In genomic region chr10:4354382-4354812, GRCh38 we compare ENCODE assay signal across 13 cellular contexts.
A peak's percentile ranks its signal among the peaks of the same experiment; 100 is the strongest.
DNase-seq lines count a peak whose midpoint lies in the region; FAIRE-seq and TF ChIP-seq lines count a peak whose summit lies in the region.
"Had no signal": no experiment of that assay in that cellular context is flagged by ENCODE, and none has a peak within 500 bp of the region (broad histone marks: within the 10 kb centered on the region; RNA-seq: fewer than 3 reads in every experiment).

No MANE protein-coding gene starts in this region.

- no peak overlapping the region for H3K27ac Mint-ChIP-seq in activated CD4-positive, alpha-beta memory T cell treated with anti-CD3 and anti-CD28 coated beads for 36 hours
- no peak overlapping the region for H3K27ac Mint-ChIP-seq in activated CD4-positive, alpha-beta memory T cell treated with anti-CD3 and anti-CD28 coated beads, Interleukin-2, amount 10 ng/mL, durations not matched to agents 7 days and 5 days
- H3K27ac Mint-ChIP-seq in astrocyte (ENCODE audit: unreplicated experiment) = peak overlapping the region; percentile 79
- H3K27ac Mint-ChIP-seq: activated naive CD8-positive, alpha-beta T cell treated with anti-CD3 and anti-CD28 coated beads for 36 hours had no signal

- TF ChIP-seq CTCF in astrocyte (IDR thresholded peaks at IDR 0.05; ENCODE audit: insufficient read depth, low read depth, low read length) (no peak), keratinocyte (optimal IDR thresholded peaks at IDR 0.05 in 1 of 3, IDR thresholded peaks at IDR 0.05 in 1 of 3, conservative IDR thresholded peaks at IDR 0.05 in 1 of 3; ENCODE audit: extremely low read depth in 1 of 3, insufficient read depth in 2 of 3, low read length in 3 of 3) (no peak)

- CTCF ChIA-PET in activated CD4-positive, alpha-beta memory T cell treated with anti-CD3 and anti-CD28 coated beads for 36 hours (lab: Charles Lee) = no interaction called here
- CTCF ChIA-PET in activated CD4-positive, alpha-beta memory T cell treated with anti-CD3 and anti-CD28 coated beads, Interleukin-2, amount 10 ng/mL, durations not matched to agents 7 days and 5 days (lab: Charles Lee) = no interaction called here

- H3K4me2 ChIP-seq in astrocyte (ENCODE audit: low read length) = peak overlapping the region; percentile 62
- peak overlapping the region; percentile 73 for H3K4me2 ChIP-seq in keratinocyte (ENCODE audit: control insufficient read depth, extremely low read depth, insufficient read depth, low read depth, low read length)

- no peaks in the 10 kb centered on the region for H3K36me3 ChIP-seq in astrocyte (ENCODE audit: insufficient read depth, low read length)
- no peaks in the 10 kb centered on the region for H3K36me3 ChIP-seq in keratinocyte (ENCODE audit: control insufficient read depth in 2 of 2, extremely low read depth in 1 of 2, insufficient read depth in 2 of 2, low read length in 2 of 2)
- H3K36me3 ChIP-seq: lower lobe of right lung had no signal

- H3K9ac ChIP-seq in astrocyte (ENCODE audit: low read length) (peak overlapping the region; percentile 57), keratinocyte (ENCODE audit: control insufficient read depth, extremely low read depth, insufficient read depth, low read length) (peak overlapping the region; percentile 64)

- no peak overlapping the region for H3K4me3 Mint-ChIP-seq in activated CD4-positive, alpha-beta memory T cell treated with anti-CD3 and anti-CD28 coated beads for 36 hours
- H3K4me3 Mint-ChIP-seq in activated CD4-positive, alpha-beta memory T cell treated with anti-CD3 and anti-CD28 coated beads, Interleukin-2, amount 10 ng/mL, durations not matched to agents 7 days and 5 days = no peak overlapping the region
- H3K4me3 Mint-ChIP-seq in astrocyte (ENCODE audit: unreplicated experiment) = no peak overlapping the region
- H3K4me3 Mint-ChIP-seq: activated naive CD8-positive, alpha-beta T cell treated with anti-CD3 and anti-CD28 coated beads for 36 hours had no signal

- peak overlapping the region; percentile 74 for H3K27ac ChIP-seq in astrocyte (ENCODE audit: low read depth, low read length)
- peak overlapping the region; percentile 92 for H3K27ac ChIP-seq in keratinocyte (ENCODE audit: control insufficient read depth, insufficient read depth, low read length)
- H3K27ac ChIP-seq: lower lobe of right lung had no signal

- no peaks in the 10 kb centered on the region for H4K20me1 ChIP-seq in astrocyte (ENCODE audit: insufficient read depth, low read length)
- no peaks in the 10 kb centered on the region for H4K20me1 ChIP-seq in keratinocyte (ENCODE audit: control insufficient read depth, extremely low read depth, insufficient read depth, low read length)

- FAIRE-seq in astrocyte (lab: Jason Lieb, UNC) = peak; percentile 73
- FAIRE-seq in keratinocyte (lab: Jason Lieb, UNC) = peak; percentile 97

- H3K4me1 ChIP-seq in astrocyte (ENCODE audit: insufficient read depth, low read length) = peaks cover 23% of the 10 kb centered on the region
- peaks cover 33% of the 10 kb centered on the region for H3K4me1 ChIP-seq in keratinocyte (ENCODE audit: control insufficient read depth, extremely low read depth, insufficient read depth, low read length)

- H3K9me3 Mint-ChIP-seq in activated CD4-positive, alpha-beta memory T cell treated with anti-CD3 and anti-CD28 coated beads for 36 hours = no peaks in the 10 kb centered on the region
- H3K9me3 Mint-ChIP-seq in activated CD4-positive, alpha-beta memory T cell treated with anti-CD3 and anti-CD28 coated beads, Interleukin-2, amount 10 ng/mL, durations not matched to agents 7 days and 5 days = no peaks in the 10 kb centered on the region
- no peaks in the 10 kb centered on the region for H3K9me3 Mint-ChIP-seq in astrocyte (ENCODE audit: unreplicated experiment)
- H3K9me3 Mint-ChIP-seq: activated naive CD8-positive, alpha-beta T cell treated with anti-CD3 and anti-CD28 coated beads for 36 hours had no signal

- dilution Hi-C loops in keratinocyte (cut with MboI; ENCODE audit: extremely low pct_ligation_motif_present, low sequenced_read_pairs) = no loop called here

- no peaks in the 10 kb centered on the region for H3K79me2 ChIP-seq in astrocyte (ENCODE audit: insufficient read depth, low read length)
- no peaks in the 10 kb centered on the region for H3K79me2 ChIP-seq in keratinocyte (ENCODE audit: control insufficient read depth, insufficient read depth, low read length)

- H3K4me3 ChIP-seq in astrocyte (ENCODE audit: insufficient read depth, low read depth, low read length) = no peak overlapping the region
- peak overlapping the region in 1 of 3 experiments; percentile 21 for H3K4me3 ChIP-seq in keratinocyte (ENCODE audit: control insufficient read depth in 2 of 3, extremely low read depth in 1 of 3, insufficient read depth in 2 of 3, low read depth in 1 of 3, low read length in 3 of 3)
- H3K4me3 ChIP-seq: lower lobe of right lung had no signal

- H3K27me3 ChIP-seq in astrocyte (ENCODE audit: insufficient read depth, low read length) = no peaks in the 10 kb centered on the region
- no peaks in the 10 kb centered on the region for H3K27me3 ChIP-seq in keratinocyte (ENCODE audit: control insufficient read depth, extremely low read depth, insufficient read depth, low read length)

- POLR2A ChIA-PET in activated CD4-positive, alpha-beta memory T cell treated with anti-CD3 and anti-CD28 coated beads for 36 hours (lab: Charles Lee) = interaction anchor here (0.6 to 1.2 kb wide), 2 partner anchors 9 to 489 kb away, joined by 3 read pairs; no protein-coding TSS in a partner anchor
- POLR2A ChIA-PET in activated CD4-positive, alpha-beta memory T cell treated with anti-CD3 and anti-CD28 coated beads, Interleukin-2, amount 10 ng/mL, durations not matched to agents 7 days and 5 days (lab: Charles Lee) = interaction anchor here (0.6 to 1.2 kb wide), 2 partner anchors 10 to 409 kb away, joined by 3 read pairs; no protein-coding TSS in a partner anchor

- DNase-seq in activated CD4-positive, alpha-beta memory T cell treated with anti-CD3 and anti-CD28 coated beads for 36 hours = peak; percentile 16
- no peak for DNase-seq in activated CD4-positive, alpha-beta memory T cell treated with anti-CD3 and anti-CD28 coated beads, Interleukin-2, amount 10 ng/mL, durations not matched to agents 7 days and 5 days
- DNase-seq in astrocyte (ENCODE audit: low read depth) (peak; percentile 68), keratinocyte (ENCODE audit: low read depth, low spot score) (peak; percentile 66), hippocampal formation (lab: John Stamatoyannopoulos, UW) (no peak), NCI-H524 (lab: John Stamatoyannopoulos, UW) (no peak), retina (no peak)
- DNase-seq in stimulated activated CD4-positive, alpha-beta T cell treated with anti-CD3 and anti-CD28 coated beads, Interleukin-2, amount 100 ng/mL, for 24 hours = no peak
- DNase-seq: activated naive CD8-positive, alpha-beta T cell treated with anti-CD3 and anti-CD28 coated beads for 36 hours; erythroblast; lower lobe of right lung; NCI-H1694 treated with DMSO at 0.1 percent for 48 hours; SHP77 treated with DMSO at 0.1 percent for 48 hours had no signal

- H3K9me1 ChIP-seq in keratinocyte (ENCODE audit: control insufficient read depth, extremely low read depth, insufficient read depth, low read length) = no peaks in the 10 kb centered on the region

- peaks cover 2% of the 10 kb centered on the region for H3K27me3 Mint-ChIP-seq in activated CD4-positive, alpha-beta memory T cell treated with anti-CD3 and anti-CD28 coated beads for 36 hours
- H3K27me3 Mint-ChIP-seq in activated CD4-positive, alpha-beta memory T cell treated with anti-CD3 and anti-CD28 coated beads, Interleukin-2, amount 10 ng/mL, durations not matched to agents 7 days and 5 days = no peaks in the 10 kb centered on the region
- no peaks in the 10 kb centered on the region for H3K27me3 Mint-ChIP-seq in astrocyte (ENCODE audit: low read depth, unreplicated experiment)

- H2AFZ ChIP-seq in astrocyte (ENCODE audit: low read depth, low read length) (no peak overlapping the region), keratinocyte (ENCODE audit: control insufficient read depth, low read length) (no peak overlapping the region)

- intact Hi-C loops in activated CD4-positive, alpha-beta memory T cell treated with anti-CD3 and anti-CD28 coated beads for 36 hours (cut with micrococcal nuclease) = no loop called here

- no peaks in the 10 kb centered on the region for H3K36me3 Mint-ChIP-seq in activated CD4-positive, alpha-beta memory T cell treated with anti-CD3 and anti-CD28 coated beads for 36 hours
- H3K36me3 Mint-ChIP-seq in activated CD4-positive, alpha-beta memory T cell treated with anti-CD3 and anti-CD28 coated beads, Interleukin-2, amount 10 ng/mL, durations not matched to agents 7 days and 5 days (ENCODE audit: low read depth) = no peaks in the 10 kb centered on the region
- no peaks in the 10 kb centered on the region for H3K36me3 Mint-ChIP-seq in astrocyte (ENCODE audit: low read depth, unreplicated experiment)
- H3K36me3 Mint-ChIP-seq: activated naive CD8-positive, alpha-beta T cell treated with anti-CD3 and anti-CD28 coated beads for 36 hours had no signal

- H3K9me3 ChIP-seq in astrocyte (ENCODE audit: insufficient read depth, low read depth, low read length) (no peaks in the 10 kb centered on the region), keratinocyte (ENCODE audit: control insufficient read depth, low read depth, low read length) (no peaks in the 10 kb centered on the region)
- H3K9me3 ChIP-seq: lower lobe of right lung had no signal

- peaks cover 28% of the 10 kb centered on the region for H3K4me1 Mint-ChIP-seq in activated CD4-positive, alpha-beta memory T cell treated with anti-CD3 and anti-CD28 coated beads for 36 hours (ENCODE audit: low read depth)
- H3K4me1 Mint-ChIP-seq in activated CD4-positive, alpha-beta memory T cell treated with anti-CD3 and anti-CD28 coated beads, Interleukin-2, amount 10 ng/mL, durations not matched to agents 7 days and 5 days = peaks cover 13% of the 10 kb centered on the region
- H3K4me1 Mint-ChIP-seq in astrocyte (ENCODE audit: low read depth, unreplicated experiment) = peaks cover 39% of the 10 kb centered on the region

Comparison
In these comparisons a context has a peak if more than half of its experiments do, and no peak if none do; other contexts are left out.
1. DNase-seq: peak in activated CD4-positive, alpha-beta memory T cell treated with anti-CD3 and anti-CD28 coated beads for 36 hours (single experiment), astrocyte (single experiment) and keratinocyte (single experiment); none in activated CD4-positive, alpha-beta memory T cell treated with anti-CD3 and anti-CD28 coated beads, Interleukin-2, amount 10 ng/mL, durations not matched to agents 7 days and 5 days (single experiment), hippocampal formation (0 of 2), NCI-H524 (0 of 2), stimulated activated CD4-positive, alpha-beta T cell treated with anti-CD3 and anti-CD28 coated beads, Interleukin-2, amount 100 ng/mL, for 24 hours (0 of 2) and retina (single experiment).